Comparison of ENCODE assay signal across 10 cellular contexts in genomic region chr6:145816392-145816791, GRCh38. TPM values are rescaled to one million over a fixed set of nuclear protein-coding genes. Genes with fewer than 3 reads are reported as not detected.
DNase-seq lines count a peak whose midpoint lies in the region; ATAC-seq and TF ChIP-seq lines count a peak whose summit lies in the region.
"Had no signal": no experiment of that assay in that cellular context is flagged by ENCODE, and none has a peak within 500 bp of the region (broad histone marks: within the 10 kb centered on the region; RNA-seq: fewer than 3 reads in every experiment).

No MANE protein-coding gene starts in this region.

- peaks cover 19% of the 10 kb centered on the region for H4K20me1 ChIP-seq in hepatocyte (ENCODE audit: insufficient read depth, poor library complexity, severe bottlenecking)

- no peak overlapping the region for H3K27ac ChIP-seq in hepatocyte

- H3K27ac Mint-ChIP-seq in activated naive CD4-positive, alpha-beta T cell treated with anti-CD3 and anti-CD28 coated beads for 36 hours = no peak overlapping the region
- H3K27ac Mint-ChIP-seq in stimulated activated naive B cell treated with anti-CD40 and anti-IgM and Interleukin-4, amounts not matched to agents 10 μg/mL and 1 μg/mL and 100 μg/mL, for 72 hours = no peak overlapping the region

- H3K4me3 ChIP-seq in hepatocyte = no peak overlapping the region

- WGBS in hepatocyte (ENCODE audit: low lambda C conversion rate, missing lambda C conversion rate) = 87% methylated on average over 8 of the region's 8 CpGs

- H3K4me1 ChIP-seq in hepatocyte (ENCODE audit: insufficient read depth) = peaks cover 24% of the 10 kb centered on the region

- no peaks in the 10 kb centered on the region for H3K27me3 ChIP-seq in hepatocyte

- no peaks in the 10 kb centered on the region for H3K27me3 Mint-ChIP-seq in activated naive CD4-positive, alpha-beta T cell treated with anti-CD3 and anti-CD28 coated beads for 36 hours (ENCODE audit: low read depth)
- H3K27me3 Mint-ChIP-seq in stimulated activated naive B cell treated with anti-CD40 and anti-IgM and Interleukin-4, amounts not matched to agents 10 μg/mL and 1 μg/mL and 100 μg/mL, for 72 hours = no peaks in the 10 kb centered on the region

- peaks cover 31% of the 10 kb centered on the region for H3K79me2 ChIP-seq in hepatocyte

- no peaks in the 10 kb centered on the region for H3K9me3 ChIP-seq in hepatocyte (ENCODE audit: low read depth)

- H2AFZ ChIP-seq in hepatocyte = no peak overlapping the region

- H3K36me3 Mint-ChIP-seq in activated naive CD4-positive, alpha-beta T cell treated with anti-CD3 and anti-CD28 coated beads for 36 hours (ENCODE audit: low read depth) = peaks cover 6% of the 10 kb centered on the region
- peaks cover 2 to 7% of the 10 kb centered on the region in 2 donors for H3K36me3 Mint-ChIP-seq in stimulated activated naive B cell treated with anti-CD40 and anti-IgM and Interleukin-4, amounts not matched to agents 10 μg/mL and 1 μg/mL and 100 μg/mL, for 72 hours

- no peaks in the 10 kb centered on the region for H3K9me2 ChIP-seq in hepatocyte (replicated peaks; ENCODE audit: insufficient read depth)

- H3K36me3 ChIP-seq in hepatocyte (replicated peaks; ENCODE audit: insufficient read depth, low read depth) = no peaks in the 10 kb centered on the region

- DNase-seq in activated naive CD4-positive, alpha-beta T cell treated with anti-CD3 and anti-CD28 coated beads for 36 hours = no peak
- DNase-seq in activated naive CD4-positive, alpha-beta T cell (lab: John Stamatoyannopoulos, UW) = no peak
- DNase-seq in SK-N-DZ (ENCODE audit: low spot score) (peak; percentile 76), hepatocyte (ENCODE audit: low spot score) (no peak), NCI-H2029 treated with DMSO at 0.1 percent for 48 hours (lab: John Stamatoyannopoulos, UW) (no peak), LoVo (ENCODE audit: low spot score) (no peak)
- no peak for DNase-seq in stimulated activated naive B cell treated with anti-CD40 and anti-IgM and Interleukin-4, amounts not matched to agents 10 μg/mL and 1 μg/mL and 100 μg/mL, for 72 hours
- DNase-seq: amniotic stem cell, C1 segment of cervical spinal cord had no signal

- H3K4me2 ChIP-seq in hepatocyte = peak overlapping the region; percentile 76

- peaks cover 40% of the 10 kb centered on the region for H3K4me1 Mint-ChIP-seq in activated naive CD4-positive, alpha-beta T cell treated with anti-CD3 and anti-CD28 coated beads for 36 hours (ENCODE audit: low read depth)
- peaks cover 7 to 31% of the 10 kb centered on the region in 2 donors for H3K4me1 Mint-ChIP-seq in stimulated activated naive B cell treated with anti-CD40 and anti-IgM and Interleukin-4, amounts not matched to agents 10 μg/mL and 1 μg/mL and 100 μg/mL, for 72 hours

- TF ChIP-seq CTCF in hepatocyte (IDR thresholded peaks at IDR 0.05; ENCODE audit: poor library complexity) = no peak

- no peak for ATAC-seq in stimulated activated naive B cell treated with anti-CD40 and anti-IgM and Interleukin-4, amounts not matched to agents 10 μg/mL and 1 μg/mL and 100 μg/mL, for 72 hours (replicated peaks)
- ATAC-seq in HG03521 (IDR thresholded peaks at IDR 0.05; ENCODE audit: unreplicated experiment) = no peak

- no peaks in the 10 kb centered on the region for H3K9me3 Mint-ChIP-seq in activated naive CD4-positive, alpha-beta T cell treated with anti-CD3 and anti-CD28 coated beads for 36 hours
- H3K9me3 Mint-ChIP-seq in stimulated activated naive B cell treated with anti-CD40 and anti-IgM and Interleukin-4, amounts not matched to agents 10 μg/mL and 1 μg/mL and 100 μg/mL, for 72 hours = no peaks in the 10 kb centered on the region

- CTCF ChIA-PET in activated naive CD4-positive, alpha-beta T cell treated with anti-CD3 and anti-CD28 coated beads for 36 hours (lab: Charles Lee) = no interaction called here

- H3K4me3 Mint-ChIP-seq in activated naive CD4-positive, alpha-beta T cell treated with anti-CD3 and anti-CD28 coated beads for 36 hours = peak overlapping the region; percentile 12
- H3K4me3 Mint-ChIP-seq in stimulated activated naive B cell treated with anti-CD40 and anti-IgM and Interleukin-4, amounts not matched to agents 10 μg/mL and 1 μg/mL and 100 μg/mL, for 72 hours = peak overlapping the region; percentile 2 to 62

- intact Hi-C loops in activated naive CD4-positive, alpha-beta T cell treated with anti-CD3 and anti-CD28 coated beads for 36 hours (cut with micrococcal nuclease) = loop anchor here (5.0 kb wide), 1 partner anchor 1474 kb away; no protein-coding TSS in a partner anchor

RNA-seq across cellular contexts. Expression of gene FBXO30, which starts 1.8 kb away (rescaled TPM):
- 1 to 10 TPM; 2.0 to 2.1 TPM for total RNA-seq in activated naive CD4-positive, alpha-beta T cell treated with anti-CD3 and anti-CD28 coated beads for 36 hours
- 8.2 and 9.3 TPM in 2 replicates for polyA plus RNA-seq in SK-N-DZ (2014; cell fraction: cytosol; rRNA removed)
- polyA plus RNA-seq in SK-N-DZ (2014; cell fraction: nucleus; rRNA removed) = 8.1 and 8.7 TPM in 2 replicates
- total RNA-seq in hepatocyte = 9.0 and 9.1 TPM in 2 replicates
- 2.0 and 2.8 TPM in 2 replicates for polyA plus RNA-seq in hepatocyte
